16 cellular contexts compared by ENCODE assay signal in genomic region chr4:41197495-41197894, GRCh38. TPM values are rescaled to one million over a fixed set of nuclear protein-coding genes. Genes with fewer than 3 reads are reported as not detected.
A peak's percentile ranks its signal among the peaks of the same experiment; 100 is the strongest.
DNase-seq lines count a peak whose midpoint lies in the region; ATAC-seq, FAIRE-seq and TF ChIP-seq lines count a peak whose summit lies in the region.
"Had no signal": no experiment of that assay in that cellular context is flagged by ENCODE, and none has a peak within 500 bp of the region (broad histone marks: within the 10 kb centered on the region; RNA-seq: fewer than 3 reads in every experiment).

No MANE protein-coding gene starts in this region.

- no peak for TF ChIP-seq CTCF in astrocyte (IDR thresholded peaks at IDR 0.05; ENCODE audit: insufficient read depth, low read depth, low read length)

- peak overlapping the region; percentile 60 for H3K27ac Mint-ChIP-seq in astrocyte (ENCODE audit: unreplicated experiment)
- H3K27ac Mint-ChIP-seq: CD8-positive, alpha-beta memory T cell; GM23338; H9 had no signal

- H3K27me3 ChIP-seq in BLaER1 treated with 17β-estradiol and CSF1 and Interleukin-3, amounts not matched to agents 10 nM and 100 nM, result no peaks in the 10 kb centered on the region
- H3K27me3 ChIP-seq in astrocyte (ENCODE audit: insufficient read depth, low read length) (no peaks in the 10 kb centered on the region), skeletal muscle satellite cell (ENCODE audit: control insufficient read depth, insufficient read depth, low read length) (no peaks in the 10 kb centered on the region)
- H3K27me3 ChIP-seq: BE2C had no signal

- no peak overlapping the region for H3K4me3 ChIP-seq in BLaER1 treated with 17β-estradiol and CSF1 and Interleukin-3, amounts not matched to agents 10 nM and 100 nM
- H3K4me3 ChIP-seq in astrocyte (ENCODE audit: insufficient read depth, low read depth, low read length) (no peak overlapping the region), skeletal muscle satellite cell (ENCODE audit: low read length) (no peak overlapping the region)
- H3K4me3 ChIP-seq: A549, GM23338 had no signal

- intact Hi-C loops in left colon (cut with DNase I, micrococcal nuclease), result no loop called here

- no peaks in the 10 kb centered on the region for H3K9me3 Mint-ChIP-seq in astrocyte (ENCODE audit: unreplicated experiment)
- H3K9me3 Mint-ChIP-seq: GM23338, H9 had no signal

- H4K20me1 ChIP-seq in BLaER1 treated with 17β-estradiol and CSF1 and Interleukin-3, amounts not matched to agents 10 nM and 100 nM, result peaks cover 0 to 40% (median 8%) of the 10 kb centered on the region in 11 experiments; a peak in 10 of 22 replicates
- H4K20me1 ChIP-seq in astrocyte (ENCODE audit: insufficient read depth, low read length), result peaks cover 67% of the 10 kb centered on the region

- no peak overlapping the region for H2AFZ ChIP-seq in astrocyte (ENCODE audit: low read depth, low read length)
- H2AFZ ChIP-seq: GM23338 had no signal

- peak overlapping the region in 1 of 11 experiments; percentile 12; a peak in 1 of 22 replicates for H3K27ac ChIP-seq in BLaER1 treated with 17β-estradiol and CSF1 and Interleukin-3, amounts not matched to agents 10 nM and 100 nM
- H3K27ac ChIP-seq in astrocyte (ENCODE audit: low read depth, low read length), result no peak overlapping the region
- H3K27ac ChIP-seq: A549 had no signal

- H3K27me3 Mint-ChIP-seq in astrocyte (ENCODE audit: low read depth, unreplicated experiment), result no peaks in the 10 kb centered on the region

- peaks cover 20% of the 10 kb centered on the region for H3K36me3 Mint-ChIP-seq in astrocyte (ENCODE audit: low read depth, unreplicated experiment)
- H3K36me3 Mint-ChIP-seq: CD8-positive, alpha-beta memory T cell had no signal

- H3K4me3 Mint-ChIP-seq in astrocyte (ENCODE audit: unreplicated experiment), result no peak overlapping the region
- H3K4me3 Mint-ChIP-seq: CD8-positive, alpha-beta memory T cell; GM23338; H9 had no signal

- ATAC-seq in left colon (no peak), HG02852 (IDR thresholded peaks at IDR 0.05; ENCODE audit: unreplicated experiment) (no peak)
- ATAC-seq: A549, GM23338 had no signal

- TF ChIP-seq POLR2A in GM12892 (IDR thresholded peaks at IDR 0.05; ENCODE audit: low read depth, low read length), result no peak

- FAIRE-seq in GM12892 (lab: Jason Lieb, UNC) (peak; percentile 44), astrocyte (lab: Jason Lieb, UNC) (peak; percentile 37)
- FAIRE-seq: A549 had no signal

- H3K4me1 Mint-ChIP-seq in astrocyte (ENCODE audit: low read depth, unreplicated experiment), result peaks cover 77% of the 10 kb centered on the region
- H3K4me1 Mint-ChIP-seq: CD8-positive, alpha-beta memory T cell had no signal

- H3K36me3 ChIP-seq in BLaER1 treated with 17β-estradiol and CSF1 and Interleukin-3, amounts not matched to agents 10 nM and 100 nM, result no peaks in the 10 kb centered on the region; a peak in 1 of 22 replicates
- peaks cover 3% of the 10 kb centered on the region for H3K36me3 ChIP-seq in astrocyte (ENCODE audit: insufficient read depth, low read length)
- H3K36me3 ChIP-seq in skeletal muscle satellite cell (ENCODE audit: insufficient read depth, low read length), result peaks cover 12% of the 10 kb centered on the region
- H3K36me3 ChIP-seq: BE2C had no signal

- peaks cover 100% of the 10 kb centered on the region for H3K79me2 ChIP-seq in astrocyte (ENCODE audit: insufficient read depth, low read length)

- H3K9ac ChIP-seq in BLaER1 treated with 17β-estradiol and CSF1 and Interleukin-3, amounts not matched to agents 10 nM and 100 nM, result no peak overlapping the region
- H3K9ac ChIP-seq in astrocyte (ENCODE audit: low read length) (no peak overlapping the region), skeletal muscle satellite cell (ENCODE audit: low read depth, low read length) (no peak overlapping the region)

- H3K4me1 ChIP-seq in BLaER1 treated with 17β-estradiol and CSF1 and Interleukin-3, amounts not matched to agents 10 nM and 100 nM, result peaks cover 8 to 23% (median 20%) of the 10 kb centered on the region in 10 experiments; a peak in 19 of 20 replicates
- H3K4me1 ChIP-seq in astrocyte (ENCODE audit: insufficient read depth, low read length) (peaks cover 8% of the 10 kb centered on the region), skeletal muscle satellite cell (ENCODE audit: control insufficient read depth, insufficient read depth, low read length) (peaks cover 60% of the 10 kb centered on the region)
- H3K4me1 ChIP-seq: A549, BE2C had no signal

- peak overlapping the region in 7 of 11 experiments; percentile 34 to 51 (median 48); a peak in 10 of 22 replicates for H3K4me2 ChIP-seq in BLaER1 treated with 17β-estradiol and CSF1 and Interleukin-3, amounts not matched to agents 10 nM and 100 nM
- H3K4me2 ChIP-seq in astrocyte (ENCODE audit: low read length), result no peak overlapping the region
- peak overlapping the region; percentile 33 for H3K4me2 ChIP-seq in skeletal muscle satellite cell (ENCODE audit: low read length)
- H3K4me2 ChIP-seq: A549, GM23338 had no signal

- DNase-seq in GM12892 (ENCODE audit: insufficient read length) (no peak), astrocyte (ENCODE audit: low read depth) (no peak), left colon (no peak), H4 (ENCODE audit: low spot score) (no peak)
- DNase-seq: BE2C; CD8-positive, alpha-beta memory T cell; DMS 273 treated with DMSO at 0.1 percent for 48 hours; H9; IMR-90; KBM-7 had no signal

- H3K9me3 ChIP-seq in BLaER1 treated with 17β-estradiol and CSF1 and Interleukin-3, amounts not matched to agents 10 nM and 100 nM (replicated peaks in 1 of 11), result peaks cover 0 to 23% (median 10%) of the 10 kb centered on the region in 11 experiments; a peak in 16 of 22 replicates
- H3K9me3 ChIP-seq in astrocyte (ENCODE audit: insufficient read depth, low read depth, low read length) (no peaks in the 10 kb centered on the region), skeletal muscle satellite cell (replicated peaks; ENCODE audit: low read length) (no peaks in the 10 kb centered on the region)
- H3K9me3 ChIP-seq: A549, BE2C had no signal

RNA-seq across cellular contexts. Expression of gene APBB2, which starts 16.8 kb away (rescaled TPM):
- 12.2 TPM for polyA plus RNA-seq in GM12892 (2012; ENCODE audit: missing spikeins)
- total RNA-seq in astrocyte (172 and 173 TPM in 2 replicates), left colon (10 to 100 TPM; 28.2 to 30.7 TPM)
- 42.2 and 47.7 TPM in 2 replicates for total RNA-seq in skeletal muscle satellite cell (2012; rRNA removed)
- total RNA-seq in H4 (2014; rRNA removed; shearing (Covaris generic)), result 25.5 and 25.7 TPM in 2 replicates
- polyA plus RNA-seq: CD8-positive, alpha-beta memory T cell had no signal

RNA-seq across cellular contexts. Expression of gene UCHL1, which starts 59.2 kb away (rescaled TPM):
- polyA plus RNA-seq in GM12892 (2012; ENCODE audit: missing spikeins), result 126 TPM
- total RNA-seq in astrocyte, result 1,149 and 1,154 TPM in 2 replicates
- total RNA-seq in skeletal muscle satellite cell (2012; rRNA removed), result 238 and 295 TPM in 2 replicates
- total RNA-seq in left colon, result 10 to 100 TPM in 1 of 2 donors, 1 to 10 TPM in 1; 4.4 to 12.2 TPM
- 3,870 and 4,075 TPM in 2 replicates for total RNA-seq in H4 (2014; rRNA removed; shearing (Covaris generic))
- total RNA-seq: HT-29 had no signal
- polyA plus RNA-seq: CD8-positive, alpha-beta memory T cell had no signal

Comparison
In these comparisons a context has a peak if more than half of its experiments do, and no peak if none do; other contexts are left out.
1. RNA of gene UCHL1, which starts 59.2 kb away (total RNA-seq): 3,870 to 4,075 TPM in H4 and 1,149 to 1,154 TPM in astrocyte; 4.4 to 12.2 TPM in left colon; every median in the first group is over 10 times any median in the second.